In genomic region chr17:7056386-7056785, GRCh38 we compare ENCODE assay signal across 1 cellular context.
TF ChIP-seq lines count a peak whose summit lies in the region.

No MANE protein-coding gene starts in this region.

TF ChIP-seq in GM23338, 12 proteins besides CTCF, POLR2A, EP300 and RAD21 (continued from another document):
- TF ChIP-seq ETS1 (IDR thresholded peaks at IDR 0.05) (no peak), JUNB (IDR thresholded peaks at IDR 0.05; ENCODE audit: unreplicated experiment) (no peak), STAT1 (IDR thresholded peaks at IDR 0.05; ENCODE audit: unreplicated experiment) (no peak), ZNF331 (CRISPR knock-in tag; IDR thresholded peaks at IDR 0.05; ENCODE audit: low read depth) (no peak), ZNF114 (CRISPR knock-in tag; IDR thresholded peaks at IDR 0.05) (no peak), EZH2 (IDR thresholded peaks at IDR 0.05; ENCODE audit: low read depth, unreplicated experiment) (no peak), CREB1 (CRISPR knock-in tag; IDR thresholded peaks at IDR 0.05; ENCODE audit: low read depth) (no peak), POLR2AphosphoS5 (IDR thresholded peaks at IDR 0.05; ENCODE audit: low read depth) (no peak), REST (IDR thresholded peaks at IDR 0.05; ENCODE audit: unreplicated experiment) (no peak), NANOG (IDR thresholded peaks at IDR 0.05; ENCODE audit: borderline replicate concordance) (no peak)
